ENCODE assay signal across 8 cellular contexts in the genomic region with DNA sequence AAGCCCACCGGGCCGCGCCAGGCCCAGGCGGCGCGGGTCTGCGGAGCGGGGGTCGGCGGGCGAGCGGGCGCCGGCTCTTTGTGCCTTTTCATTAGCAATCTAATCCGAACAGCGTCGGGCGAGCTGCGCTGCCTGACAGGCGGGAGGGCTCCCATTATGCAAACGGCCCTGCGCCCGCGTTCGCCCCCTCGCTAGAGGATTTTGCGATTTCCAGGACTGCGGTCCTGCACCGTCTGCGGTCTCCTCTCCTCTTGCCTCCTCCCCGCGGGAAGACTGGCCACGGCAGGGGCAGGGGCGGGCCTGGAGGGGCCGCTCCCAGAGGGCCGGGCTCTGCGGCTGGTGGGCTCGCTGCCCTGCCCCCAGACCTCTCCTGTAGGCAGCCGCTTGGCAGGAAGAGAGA. TPM values are rescaled to one million over a fixed set of nuclear protein-coding genes. Genes with fewer than 3 reads are reported as not detected.
A peak's percentile ranks its signal among the peaks of the same experiment; 100 is the strongest.
DNase-seq lines count a peak whose midpoint lies in the region; ATAC-seq and TF ChIP-seq lines count a peak whose summit lies in the region.
"Not testable (repeated sequence)": the region's sequence is repeated elsewhere in the genome, so short reads cannot be mapped to it uniquely, and the experiment has no call there.

No MANE protein-coding gene starts in this region.

- peak overlapping the region; percentile 66 for H3K4me3 Mint-ChIP-seq in CD4-positive, alpha-beta T cell
- H3K4me3 Mint-ChIP-seq in activated naive CD8-positive, alpha-beta T cell = peak overlapping the region; percentile 52
- H3K4me3 Mint-ChIP-seq in naive B cell = peak overlapping the region in 5 of 8 donors; percentile 47 to 80 (median 61)

- not testable (repeated sequence) for H3K4me1 ChIP-seq in SJSA1 (replicated peaks)

- POLR2A ChIA-PET in CD4-positive, alpha-beta T cell (lab: Charles Lee) = not testable (repeated sequence)

- not testable (repeated sequence) for H3K27me3 Mint-ChIP-seq in CD4-positive, alpha-beta T cell; activated naive CD8-positive, alpha-beta T cell; naive B cell

- not testable (repeated sequence) for ATAC-seq in CD4-positive, alpha-beta T cell (ENCODE audit: poor library complexity)
- ATAC-seq in GM21526 (IDR thresholded peaks at IDR 0.05; ENCODE audit: low FRiP score, unreplicated experiment) (peak; percentile 21), HG03135 (IDR thresholded peaks at IDR 0.05; ENCODE audit: unreplicated experiment) (peak; percentile 40), naive B cell (ENCODE audit: low read depth in 2 of 2) (peak; percentile 8 to 11)

- H3K4me1 Mint-ChIP-seq in CD4-positive, alpha-beta T cell (ENCODE audit: low read depth); activated naive CD8-positive, alpha-beta T cell (ENCODE audit: low read depth); naive B cell: not testable (repeated sequence)

- peak in 5 of 10 experiments; percentile 1 to 38 (median 5) for DNase-seq in CD4-positive, alpha-beta T cell
- peak in 1 of 2 experiments; percentile 53 for DNase-seq in SJSA1 (ENCODE audit: low read depth in 1 of 2, low spot score in 2 of 2)
- DNase-seq in fibroblast of villous mesenchyme (ENCODE audit: low read depth); naive B cell: not testable (repeated sequence)
- peak; percentile 8 to 31 for DNase-seq in stimulated activated CD4-positive, alpha-beta T cell treated with anti-CD3 and anti-CD28 coated beads, Interleukin-4, amount 100 ng/mL, for 4 hours

- H3K36me3 Mint-ChIP-seq in CD4-positive, alpha-beta T cell (ENCODE audit: low read depth); activated naive CD8-positive, alpha-beta T cell; naive B cell: not testable (repeated sequence)

- not testable (repeated sequence) for H3K27ac Mint-ChIP-seq in CD4-positive, alpha-beta T cell; activated naive CD8-positive, alpha-beta T cell; naive B cell

- H3K36me3 ChIP-seq in SJSA1 = not testable (repeated sequence)

- not testable (repeated sequence) for H3K9me3 ChIP-seq in CD4-positive, alpha-beta T cell (ENCODE audit: control insufficient read depth, low read length); SJSA1 (replicated peaks)

- TF ChIP-seq CTCF in CD4-positive, alpha-beta T cell (IDR thresholded peaks at IDR 0.05); fibroblast of villous mesenchyme (IDR thresholded peaks at IDR 0.05; ENCODE audit: insufficient read depth, low read depth, low read length): not testable (repeated sequence)

- not testable (repeated sequence) for H3K27me3 ChIP-seq in CD4-positive, alpha-beta T cell (ENCODE audit: control insufficient read depth, insufficient read depth, low read length); SJSA1 (replicated peaks)

- peak overlapping the region; percentile 26 for H3K4me3 ChIP-seq in SJSA1
- peak overlapping the region; percentile 58 for H3K4me3 ChIP-seq in fibroblast of villous mesenchyme (ENCODE audit: low read depth, low read length)

- CTCF ChIA-PET in CD4-positive, alpha-beta T cell (lab: Charles Lee) = not testable (repeated sequence)

- not testable (repeated sequence) for H3K27ac ChIP-seq in CD4-positive, alpha-beta T cell (ENCODE audit: low read depth, low read length); SJSA1

- H3K9me3 Mint-ChIP-seq in CD4-positive, alpha-beta T cell; activated naive CD8-positive, alpha-beta T cell (ENCODE audit: low read depth); naive B cell: not testable (repeated sequence)

- intact Hi-C loops in CD4-positive, alpha-beta T cell (cut with DNase I, micrococcal nuclease) = not testable (repeated sequence)

RNA-seq across cellular contexts. Expression of gene HIC2, which starts 0.6 kb away (rescaled TPM):
- 10 to 100 TPM in 1 of 2 experiments, 1 to 10 TPM in 1; 10.0 TPM for total RNA-seq in CD4-positive, alpha-beta T cell
- total RNA-seq in SJSA1 (2014; rRNA removed; shearing (Covaris generic)) = 3.5 and 5.4 TPM in 2 replicates
- 2.9 and 3.0 TPM in 2 replicates for total RNA-seq in fibroblast of villous mesenchyme
- 1 to 10 TPM in 1 of 6 donors, under 1 TPM in 5; 0.35 to 1.3 (median 0.60) TPM for polyA plus RNA-seq in naive B cell (ENCODE audit: low read depth in 6 of 6)

RNA-seq across cellular contexts. Expression of gene RIMBP3B, which starts 34.3 kb away (rescaled TPM):
- total RNA-seq in CD4-positive, alpha-beta T cell = under 1 TPM; 0.11 to 0.36 TPM
- 0.89 and 1.5 TPM in 2 replicates for total RNA-seq in SJSA1 (2014; rRNA removed; shearing (Covaris generic))
- total RNA-seq in fibroblast of villous mesenchyme = under 0.01 and 0.32 TPM in 2 replicates
- under 1 TPM in 4 of 6 donors, not detected in 2; 0.10 to 0.21 (median 0.16) TPM for polyA plus RNA-seq in naive B cell (ENCODE audit: low read depth in 6 of 6)

RNA-seq across cellular contexts. Expression of gene TMEM191C, which starts 49.4 kb away (rescaled TPM):
- total RNA-seq in CD4-positive, alpha-beta T cell = 1 to 10 TPM; 3.9 to 4.3 TPM
- 1.2 TPM in 1 of 2 replicates, not detected in the other for total RNA-seq in SJSA1 (2014; rRNA removed; shearing (Covaris generic))
- 0.97 and 1.7 TPM in 2 replicates for total RNA-seq in fibroblast of villous mesenchyme
- polyA plus RNA-seq in naive B cell (ENCODE audit: low read depth in 6 of 6) = 1 to 10 TPM in 4 of 6 donors, under 1 TPM in 2; 0.62 to 2.5 (median 1.6) TPM
